8 cellular contexts compared by ENCODE assay signal in the genomic region with DNA sequence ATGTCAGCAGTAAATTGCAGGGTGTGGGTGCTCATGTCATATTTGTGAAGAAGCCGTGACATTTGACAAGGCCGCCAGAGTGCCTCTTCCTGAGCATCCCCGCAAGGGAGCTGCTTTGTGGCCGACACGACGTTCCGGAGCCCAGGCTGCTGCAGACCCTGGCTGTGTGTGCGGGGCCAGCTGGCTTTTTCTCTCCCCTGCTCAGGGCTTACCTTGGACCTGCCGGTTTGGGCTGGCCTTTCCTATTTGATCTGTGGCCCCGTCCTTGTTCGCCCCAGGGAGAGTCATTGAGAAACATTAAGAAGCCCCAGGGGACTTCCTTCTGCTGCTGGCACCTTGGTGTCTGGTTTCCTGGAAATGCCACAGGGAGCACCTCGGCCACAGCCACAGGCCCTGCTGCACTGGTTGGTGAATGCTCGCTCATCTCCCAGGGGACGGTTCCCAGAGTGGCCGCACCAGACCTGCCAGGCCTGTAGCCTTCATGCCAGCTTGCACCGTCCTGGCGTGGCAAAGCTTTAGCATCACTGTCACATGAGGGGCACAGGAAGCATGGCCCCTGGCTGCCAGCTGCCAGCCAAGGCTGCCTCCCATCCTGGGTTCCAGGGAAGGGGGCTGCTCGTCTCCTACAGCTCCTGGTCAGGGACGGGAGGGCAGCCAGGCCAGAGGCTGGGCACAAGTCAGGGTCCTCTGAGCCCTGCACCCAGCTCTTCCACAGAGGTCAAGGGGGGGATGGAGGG. TPM values are rescaled to one million over a fixed set of nuclear protein-coding genes. Genes with fewer than 3 reads are reported as not detected.
DNase-seq lines count a peak whose midpoint lies in the region; ATAC-seq, FAIRE-seq and TF ChIP-seq lines count a peak whose summit lies in the region.

No MANE protein-coding gene starts in this region.

- peak; percentile 67 for DNase-seq in SIG-M5 treated with dmso at 0.1 percent for 504 hours (lab: John Stamatoyannopoulos, UW; ENCODE audit: unreplicated experiment)
- no peak for DNase-seq in SIG-M5 (lab: John Stamatoyannopoulos, UW)
- DNase-seq in activated CD8-positive, alpha-beta memory T cell treated with anti-CD3 and anti-CD28 coated beads, Interleukin-2, amount 50 U/mL, for 48 hours: peak; percentile 84
- peak; percentile 77 for DNase-seq in kidney
- DNase-seq in substantia nigra (lab: John Stamatoyannopoulos, UW): peak in 4 of 49 donors; percentile 34 to 52 (median 42)
- DNase-seq in NCI-H1092 (lab: John Stamatoyannopoulos, UW): no peak
- no peak for DNase-seq in NK-92 (lab: John Stamatoyannopoulos, UW; ENCODE audit: unreplicated experiment)

- H3K27ac ChIP-seq in kidney (ENCODE audit: low read depth in 2 of 2, low read length in 2 of 2) (peak overlapping the region in 1 of 2 donors; percentile 38), substantia nigra (ENCODE audit: low read depth, low read length, poor library complexity, severe bottlenecking) (peak overlapping the region; percentile 59)

- TF ChIP-seq CTCF in kidney (IDR thresholded peaks at IDR 0.05; ENCODE audit: borderline replicate concordance, extremely low read depth, insufficient read depth): no peak

- no peak for ATAC-seq in HG03135 (IDR thresholded peaks at IDR 0.05; ENCODE audit: unreplicated experiment)

- peaks cover 2 to 5% of the 10 kb centered on the region in 2 donors for H3K36me3 ChIP-seq in kidney (ENCODE audit: control insufficient read depth in 1 of 2, insufficient read depth in 2 of 2, low read length in 2 of 2)

- no peak for FAIRE-seq in kidney (lab: Jason Lieb, UNC)

- H3K4me3 ChIP-seq in kidney (ENCODE audit: low read length in 2 of 2): peak overlapping the region in 1 of 2 donors; percentile 3

- intact Hi-C loops in kidney (cut with DNase I): no loop called here

- no peak overlapping the region for H3K9ac ChIP-seq in kidney (ENCODE audit: low read length in 2 of 2)

- H3K9me3 ChIP-seq in kidney (ENCODE audit: control insufficient read depth in 1 of 2, low read length in 2 of 2): no peaks in the 10 kb centered on the region

- peaks cover 56 to 85% of the 10 kb centered on the region in 2 donors for H3K4me1 ChIP-seq in kidney (ENCODE audit: control insufficient read depth in 1 of 2, insufficient read depth in 1 of 2, low read depth in 1 of 2, low read length in 2 of 2)

RNA-seq across cellular contexts. Expression of a gene that starts 5.4 kb away (rescaled TPM):
- total RNA-seq in kidney: 80.8 TPM
- 28.2 TPM for polyA plus RNA-seq in kidney (ENCODE audit: insufficient read depth, low read depth, low replicate concordance)

RNA-seq across cellular contexts. Expression of a gene that starts 17.4 kb away (rescaled TPM):
- total RNA-seq in kidney: 68.3 TPM
- 21.9 TPM for polyA plus RNA-seq in kidney (ENCODE audit: insufficient read depth, low read depth, low replicate concordance)

RNA-seq across cellular contexts. Expression of a gene that starts 31.6 kb away (rescaled TPM):
- total RNA-seq in kidney: 68.9 TPM
- 25.0 TPM for polyA plus RNA-seq in kidney (ENCODE audit: insufficient read depth, low read depth, low replicate concordance)

Comparison
In these comparisons a context has a peak if more than half of its experiments do, and no peak if none do; other contexts are left out.
1. DNase-seq: peak in SIG-M5 treated with dmso at 0.1 percent for 504 hours (single experiment), activated CD8-positive, alpha-beta memory T cell treated with anti-CD3 and anti-CD28 coated beads, Interleukin-2, amount 50 U/mL, for 48 hours (single experiment) and kidney (single experiment); none in SIG-M5 (single experiment), NCI-H1092 (single experiment) and NK-92 (single experiment).